In the genomic region with DNA sequence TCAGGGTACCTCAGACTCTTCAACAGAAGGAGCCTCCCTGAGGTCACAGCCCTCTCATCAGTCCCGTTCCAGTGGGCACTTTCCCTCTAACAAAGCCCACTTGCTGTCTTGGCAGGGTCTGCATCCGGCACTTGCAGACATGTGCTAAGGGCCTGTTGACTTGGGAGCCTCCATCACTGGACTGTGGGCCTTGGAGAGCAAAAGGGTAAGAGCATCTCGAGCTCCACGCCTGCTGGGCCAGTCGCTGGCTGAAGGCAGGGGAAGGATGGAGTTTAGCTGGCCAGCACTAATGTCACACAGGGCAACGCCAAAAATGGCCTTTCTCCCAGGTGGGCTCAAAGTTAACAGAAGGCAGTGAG, we compare ENCODE assay signal across 11 cellular contexts. TPM values are rescaled to one million over a fixed set of nuclear protein-coding genes. Genes with fewer than 3 reads are reported as not detected.
DNase-seq lines count a peak whose midpoint lies in the region; ATAC-seq and TF ChIP-seq lines count a peak whose summit lies in the region.
"Had no signal": no experiment of that assay in that cellular context is flagged by ENCODE, and none has a peak within 500 bp of the region (broad histone marks: within the 10 kb centered on the region; RNA-seq: fewer than 3 reads in every experiment).

No MANE protein-coding gene starts in this region.

- peak overlapping the region; percentile 71 for H3K27ac ChIP-seq in iPS-20b (ENCODE audit: low read length)

- H3K27me3 Mint-ChIP-seq in activated T-cell treated with anti-CD3 and anti-CD28 coated beads, Interleukin-2, amount 50 U/mL, for 72 hours (ENCODE audit: low read depth) = no peaks in the 10 kb centered on the region
- H3K27me3 Mint-ChIP-seq in activated T-cell treated with anti-CD3 and anti-CD28 coated beads, Interleukin-2, amount 50 U/mL, for 24 hours = no peaks in the 10 kb centered on the region
- no peaks in the 10 kb centered on the region for H3K27me3 Mint-ChIP-seq in activated T-helper 17 cell treated with anti-CD3 and anti-CD28 coated beads, Interleukin-2, amount 50 U/mL, for 72 hours
- H3K27me3 Mint-ChIP-seq in stimulated activated memory B cell treated with anti-CD40 and anti-IgM and Interleukin-4, amounts not matched to agents 10 μg/mL and 1 μg/mL and 100 μg/mL, for 72 hours = no peaks in the 10 kb centered on the region

- ATAC-seq in activated T-cell treated with anti-CD3 and anti-CD28 coated beads, Interleukin-2, amount 50 U/mL, for 72 hours (replicated peaks in 1 of 2) = no peak
- no peak for ATAC-seq in activated T-helper 17 cell treated with anti-CD3 and anti-CD28 coated beads, Interleukin-2, amount 50 U/mL, for 72 hours (replicated peaks)
- no peak for ATAC-seq in stimulated activated memory B cell treated with anti-CD40 and anti-IgM and Interleukin-4, amounts not matched to agents 10 μg/mL and 1 μg/mL and 100 μg/mL, for 72 hours
- ATAC-seq in HG02642 (IDR thresholded peaks at IDR 0.05; ENCODE audit: poor library complexity, unreplicated experiment) = no peak

- peak overlapping the region; percentile 49 to 62 for H3K4me3 Mint-ChIP-seq in activated T-cell treated with anti-CD3 and anti-CD28 coated beads, Interleukin-2, amount 50 U/mL, for 72 hours
- no peak overlapping the region for H3K4me3 Mint-ChIP-seq in activated T-cell treated with anti-CD3 and anti-CD28 coated beads, Interleukin-2, amount 50 U/mL, for 24 hours
- peak overlapping the region; percentile 48 for H3K4me3 Mint-ChIP-seq in activated T-helper 17 cell treated with anti-CD3 and anti-CD28 coated beads, Interleukin-2, amount 50 U/mL, for 72 hours
- peak overlapping the region; percentile 16 for H3K4me3 Mint-ChIP-seq in stimulated activated memory B cell treated with anti-CD40 and anti-IgM and Interleukin-4, amounts not matched to agents 10 μg/mL and 1 μg/mL and 100 μg/mL, for 72 hours

- H3K4me1 Mint-ChIP-seq in activated T-cell treated with anti-CD3 and anti-CD28 coated beads, Interleukin-2, amount 50 U/mL, for 72 hours (ENCODE audit: low read depth) = peaks cover 46% of the 10 kb centered on the region
- H3K4me1 Mint-ChIP-seq in activated T-cell treated with anti-CD3 and anti-CD28 coated beads, Interleukin-2, amount 50 U/mL, for 24 hours (ENCODE audit: low read depth) = peaks cover 46% of the 10 kb centered on the region
- peaks cover 27% of the 10 kb centered on the region for H3K4me1 Mint-ChIP-seq in activated T-helper 17 cell treated with anti-CD3 and anti-CD28 coated beads, Interleukin-2, amount 50 U/mL, for 72 hours
- peaks cover 39% of the 10 kb centered on the region for H3K4me1 Mint-ChIP-seq in stimulated activated memory B cell treated with anti-CD40 and anti-IgM and Interleukin-4, amounts not matched to agents 10 μg/mL and 1 μg/mL and 100 μg/mL, for 72 hours

- H3K9me3 Mint-ChIP-seq in activated T-cell treated with anti-CD3 and anti-CD28 coated beads, Interleukin-2, amount 50 U/mL, for 72 hours = no peaks in the 10 kb centered on the region
- H3K9me3 Mint-ChIP-seq in activated T-cell treated with anti-CD3 and anti-CD28 coated beads, Interleukin-2, amount 50 U/mL, for 24 hours = no peaks in the 10 kb centered on the region
- no peaks in the 10 kb centered on the region for H3K9me3 Mint-ChIP-seq in activated T-helper 17 cell treated with anti-CD3 and anti-CD28 coated beads, Interleukin-2, amount 50 U/mL, for 72 hours
- no peaks in the 10 kb centered on the region for H3K9me3 Mint-ChIP-seq in stimulated activated memory B cell treated with anti-CD40 and anti-IgM and Interleukin-4, amounts not matched to agents 10 μg/mL and 1 μg/mL and 100 μg/mL, for 72 hours

- peaks cover 3 to 12% of the 10 kb centered on the region in 2 donors for H3K36me3 Mint-ChIP-seq in activated T-cell treated with anti-CD3 and anti-CD28 coated beads, Interleukin-2, amount 50 U/mL, for 72 hours (ENCODE audit: insufficient read depth in 2 of 2)
- H3K36me3 Mint-ChIP-seq in activated T-cell treated with anti-CD3 and anti-CD28 coated beads, Interleukin-2, amount 50 U/mL, for 24 hours (ENCODE audit: low read depth) = peaks cover 18% of the 10 kb centered on the region
- H3K36me3 Mint-ChIP-seq in activated T-helper 17 cell treated with anti-CD3 and anti-CD28 coated beads, Interleukin-2, amount 50 U/mL, for 72 hours (ENCODE audit: low read depth) = peaks cover 21% of the 10 kb centered on the region
- peaks cover 7% of the 10 kb centered on the region for H3K36me3 Mint-ChIP-seq in stimulated activated memory B cell treated with anti-CD40 and anti-IgM and Interleukin-4, amounts not matched to agents 10 μg/mL and 1 μg/mL and 100 μg/mL, for 72 hours

- peak overlapping the region; percentile 43 for H3K27ac Mint-ChIP-seq in activated T-cell treated with anti-CD3 and anti-CD28 coated beads, Interleukin-2, amount 50 U/mL, for 72 hours
- no peak overlapping the region for H3K27ac Mint-ChIP-seq in activated T-cell treated with anti-CD3 and anti-CD28 coated beads, Interleukin-2, amount 50 U/mL, for 24 hours
- H3K27ac Mint-ChIP-seq in activated T-helper 17 cell treated with anti-CD3 and anti-CD28 coated beads, Interleukin-2, amount 50 U/mL, for 72 hours = peak overlapping the region; percentile 20
- H3K27ac Mint-ChIP-seq in stimulated activated memory B cell treated with anti-CD40 and anti-IgM and Interleukin-4, amounts not matched to agents 10 μg/mL and 1 μg/mL and 100 μg/mL, for 72 hours = peak overlapping the region; percentile 66

- H3K4me1 ChIP-seq in iPS-20b (ENCODE audit: insufficient read depth, low read length) = peaks cover 23% of the 10 kb centered on the region

- DNase-seq in activated T-cell treated with anti-CD3 and anti-CD28 coated beads, Interleukin-2, amount 50 U/mL, for 72 hours = no peak
- DNase-seq in activated T-cell treated with anti-CD3 and anti-CD28 coated beads, Interleukin-2, amount 50 U/mL, for 24 hours = no peak
- DNase-seq in erythroblast (lab: John Stamatoyannopoulos, UW) (no peak), NCI-H345 treated with DMSO at 0.1 percent for 48 hours (lab: John Stamatoyannopoulos, UW; ENCODE audit: unreplicated experiment) (no peak)
- DNase-seq: ACHN, DMS79 had no signal

- peaks cover 16% of the 10 kb centered on the region for H3K36me3 ChIP-seq in iPS-20b (ENCODE audit: insufficient read depth, low read depth, low read length)

- peak overlapping the region; percentile 81 for H3K4me3 ChIP-seq in iPS-20b (ENCODE audit: low read length)
- H3K4me3 ChIP-seq: skin epidermis had no signal

- H3K9me3 ChIP-seq in iPS-20b (ENCODE audit: insufficient read depth, low read depth, low read length) = no peaks in the 10 kb centered on the region

- H3K27me3 ChIP-seq in iPS-20b (ENCODE audit: insufficient read depth, low read length) = no peaks in the 10 kb centered on the region

- TF ChIP-seq POLR2A in erythroblast (IDR thresholded peaks at IDR 0.05; ENCODE audit: low read length) = no peak

- H3K9ac ChIP-seq in iPS-20b (ENCODE audit: low read depth, low read length) = peak overlapping the region; percentile 96; the same call in 1 of the 2 replicates

RNA-seq across cellular contexts. Expression of gene NSD1, which starts 2.2 kb away (rescaled TPM):
- 100 to 1,000 TPM in 1 of 2 donors, 10 to 100 TPM in 1; 89.8 to 114 TPM for total RNA-seq in activated T-cell treated with anti-CD3 and anti-CD28 coated beads, Interleukin-2, amount 50 U/mL, for 72 hours
- 10 to 100 TPM; 66.7 to 86.1 TPM for total RNA-seq in activated T-helper 17 cell treated with anti-CD3 and anti-CD28 coated beads, Interleukin-2, amount 50 U/mL, for 72 hours

RNA-seq across cellular contexts. Expression of gene FGFR4, which starts 44.6 kb away (rescaled TPM):
- total RNA-seq in activated T-cell treated with anti-CD3 and anti-CD28 coated beads, Interleukin-2, amount 50 U/mL, for 72 hours = 1 to 10 TPM in 1 of 2 donors, under 1 TPM in 1; 0.62 to 1.1 TPM
- 1 to 10 TPM; 1.7 to 2.4 TPM for total RNA-seq in activated T-helper 17 cell treated with anti-CD3 and anti-CD28 coated beads, Interleukin-2, amount 50 U/mL, for 72 hours
